In the genomic region with DNA sequence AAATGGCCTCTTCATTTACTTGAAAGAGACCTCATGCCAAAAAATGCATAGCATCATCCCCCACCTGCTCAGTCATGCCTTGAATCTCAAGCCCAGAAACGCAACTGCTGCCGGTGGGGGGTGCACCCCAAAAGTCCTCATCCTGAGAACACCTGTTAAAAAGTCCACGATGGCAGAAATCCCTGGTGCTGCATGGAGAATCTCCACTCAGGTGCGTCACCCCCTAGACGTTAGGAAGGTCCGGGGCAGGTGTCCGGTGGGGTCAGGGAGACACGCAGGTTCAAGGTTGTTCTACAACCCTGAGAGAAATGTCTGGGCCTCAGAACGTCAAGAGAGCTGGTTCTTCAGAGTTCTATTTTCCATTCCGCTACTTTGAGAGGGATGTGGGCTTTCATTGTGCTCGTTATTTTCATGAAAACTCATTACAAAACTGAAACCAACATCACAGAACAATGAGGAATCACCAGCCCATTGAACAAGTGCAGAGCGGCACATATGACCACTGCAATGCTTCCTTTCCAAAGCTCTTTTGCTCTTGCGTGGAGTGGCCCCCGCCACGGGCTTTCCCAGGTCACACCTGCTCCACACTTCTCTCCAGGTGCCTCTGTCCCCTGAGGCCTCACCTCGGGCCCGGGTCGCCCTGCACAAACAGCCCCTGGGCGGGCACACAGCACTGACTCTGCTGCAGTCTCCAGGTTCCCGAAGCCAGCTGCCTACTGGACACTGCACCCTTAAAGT, we compare ENCODE assay signal across 1 cellular context.
TF ChIP-seq lines count a peak whose summit lies in the region.

No MANE protein-coding gene starts in this region.

TF ChIP-seq in GM12878, 131 proteins besides CTCF, POLR2A, EP300 and RAD21 (continued from another document and continues in another):
- TF ChIP-seq BCL3 (IDR thresholded peaks at IDR 0.05; ENCODE audit: borderline replicate concordance, insufficient read depth, low read depth, low read length, poor library complexity, severe bottlenecking) (peak; percentile 70), IKZF2 (IDR thresholded peaks at IDR 0.05) (peak; percentile 98), HDAC2 (IDR thresholded peaks at IDR 0.05) (no peak), TBL1XR1 (IDR thresholded peaks at IDR 0.05; ENCODE audit: low read depth, low read length) (peak; percentile 79; the same call in 1 of the 2 replicates), E4F1 (IDR thresholded peaks at IDR 0.05; ENCODE audit: borderline replicate concordance, partially characterized antibody) (no peak), NBN (IDR thresholded peaks at IDR 0.05) (peak; percentile 52), USF2 (IDR thresholded peaks at IDR 0.05; ENCODE audit: borderline replicate concordance, low read depth, low read length) (no peak), SP1 (IDR thresholded peaks at IDR 0.05; ENCODE audit: low read depth, low read length) (peak; percentile 66), ASH2L (IDR thresholded peaks at IDR 0.05; ENCODE audit: borderline replicate concordance, low read depth) (no peak), KLF5 (IDR thresholded peaks at IDR 0.05; ENCODE audit: partially characterized antibody) (peak; percentile 72), HDGF (IDR thresholded peaks at IDR 0.05) (no peak), TCF3 (IDR thresholded peaks at IDR 0.05; ENCODE audit: borderline replicate concordance, insufficient read depth, low read depth, low read length) (peak; percentile 76), ZSCAN29 (IDR thresholded peaks at IDR 0.05) (0 out of 2 replicates have a peak, but pooled peaks have one; percentile 2), JUND (IDR thresholded peaks at IDR 0.05; ENCODE audit: low read depth, low read length) (peak; percentile 93), MEF2A (IDR thresholded peaks at IDR 0.05; ENCODE audit: insufficient read depth, low read depth, low read length) (peak; percentile 76), CREM (IDR thresholded peaks at IDR 0.05; ENCODE audit: low read depth) (peak; percentile 73), BRCA1 (IDR thresholded peaks at IDR 0.05; ENCODE audit: low read depth, low read length) (no peak), FOS (IDR thresholded peaks at IDR 0.05; ENCODE audit: borderline replicate concordance, extremely low read depth, insufficient read length) (no peak), EED (IDR thresholded peaks at IDR 0.05; ENCODE audit: low read depth) (peak; percentile 97), SREBF2 (IDR thresholded peaks at IDR 0.05; ENCODE audit: low read length) (no peak), EGR1 (IDR thresholded peaks at IDR 0.05; ENCODE audit: borderline replicate concordance in 1 of 2, low read depth in 2 of 2, low read length in 2 of 2) (peak; percentile 8 to 33; a peak in 2 of 3 replicates), HCFC1 (IDR thresholded peaks at IDR 0.05; ENCODE audit: low read length) (no peak), CEBPB (IDR thresholded peaks at IDR 0.05; ENCODE audit: borderline replicate concordance in 1 of 2, low read depth in 2 of 2, low read length in 2 of 2) (peak in 1 of 2 experiments; percentile 85; a peak in 1 of 4 replicates), IRF4 (IDR thresholded peaks at IDR 0.05; ENCODE audit: low read depth, low read length) (peak; percentile 95), NR2F1 (conservative IDR thresholded peaks at IDR 0.05) (peak; percentile 93), PAX8 (IDR thresholded peaks at IDR 0.05) (no peak), SUPT20H (IDR thresholded peaks at IDR 0.05; ENCODE audit: borderline replicate concordance, control insufficient read depth, low read depth, low read length) (no peak), JUNB (IDR thresholded peaks at IDR 0.05) (peak; percentile 92), CBX5 (IDR thresholded peaks at IDR 0.05; ENCODE audit: low read depth) (peak; percentile 95; the same call in 1 of the 2 replicates), TARDBP (IDR thresholded peaks at IDR 0.05; ENCODE audit: borderline replicate concordance) (peak; percentile 15), PAX5 (IDR thresholded peaks at IDR 0.05; ENCODE audit: borderline replicate concordance, low read depth, low read length) (peak; percentile 91), CHD1 (IDR thresholded peaks at IDR 0.05; ENCODE audit: low read depth, low read length) (no peak), KAT2A (conservative IDR thresholded peaks at IDR 0.05; ENCODE audit: control insufficient read depth, low read depth, low read length) (no peak), SMARCA5 (IDR thresholded peaks at IDR 0.05) (peak; percentile 36; the same call in 1 of the 2 replicates), YY1 (IDR thresholded peaks at IDR 0.05; ENCODE audit: low read depth, low read length) (no peak), BHLHE40 (IDR thresholded peaks at IDR 0.05; ENCODE audit: borderline replicate concordance in 1 of 2, low read depth in 2 of 2, low read length in 1 of 2) (peak; percentile 83), SRF (IDR thresholded peaks at IDR 0.05; ENCODE audit: low read depth in 2 of 2, low read length in 2 of 2) (peak in 1 of 2 experiments; percentile 49; a peak in 1 of 4 replicates), ETV6 (conservative IDR thresholded peaks at IDR 0.05 in 1 of 2, IDR thresholded peaks at IDR 0.05 in 1 of 2; ENCODE audit: borderline replicate concordance in 1 of 2, low read depth in 1 of 2) (peak in 1 of 2 experiments; percentile 62; a peak in 2 of 4 replicates), MYC (IDR thresholded peaks at IDR 0.05; ENCODE audit: insufficient read depth, insufficient read length, insufficient replicate concordance, low read length, severe bottlenecking) (peak; percentile 28), STAT3 (IDR thresholded peaks at IDR 0.05; ENCODE audit: low read depth, low read length) (0 out of 2 replicates have a peak, but pooled peaks have one; percentile 46), BMI1 (IDR thresholded peaks at IDR 0.05; ENCODE audit: borderline replicate concordance) (peak; percentile 26; the same call in 1 of the 2 replicates), MTA3 (IDR thresholded peaks at IDR 0.05; ENCODE audit: borderline replicate concordance, low read length) (peak; percentile 96; the same call in 1 of the 2 replicates), ESRRA (IDR thresholded peaks at IDR 0.05; ENCODE audit: low read length) (peak; percentile 58; the same call in 1 of the 2 replicates)
- TF ChIP-seq, protein P1, sequence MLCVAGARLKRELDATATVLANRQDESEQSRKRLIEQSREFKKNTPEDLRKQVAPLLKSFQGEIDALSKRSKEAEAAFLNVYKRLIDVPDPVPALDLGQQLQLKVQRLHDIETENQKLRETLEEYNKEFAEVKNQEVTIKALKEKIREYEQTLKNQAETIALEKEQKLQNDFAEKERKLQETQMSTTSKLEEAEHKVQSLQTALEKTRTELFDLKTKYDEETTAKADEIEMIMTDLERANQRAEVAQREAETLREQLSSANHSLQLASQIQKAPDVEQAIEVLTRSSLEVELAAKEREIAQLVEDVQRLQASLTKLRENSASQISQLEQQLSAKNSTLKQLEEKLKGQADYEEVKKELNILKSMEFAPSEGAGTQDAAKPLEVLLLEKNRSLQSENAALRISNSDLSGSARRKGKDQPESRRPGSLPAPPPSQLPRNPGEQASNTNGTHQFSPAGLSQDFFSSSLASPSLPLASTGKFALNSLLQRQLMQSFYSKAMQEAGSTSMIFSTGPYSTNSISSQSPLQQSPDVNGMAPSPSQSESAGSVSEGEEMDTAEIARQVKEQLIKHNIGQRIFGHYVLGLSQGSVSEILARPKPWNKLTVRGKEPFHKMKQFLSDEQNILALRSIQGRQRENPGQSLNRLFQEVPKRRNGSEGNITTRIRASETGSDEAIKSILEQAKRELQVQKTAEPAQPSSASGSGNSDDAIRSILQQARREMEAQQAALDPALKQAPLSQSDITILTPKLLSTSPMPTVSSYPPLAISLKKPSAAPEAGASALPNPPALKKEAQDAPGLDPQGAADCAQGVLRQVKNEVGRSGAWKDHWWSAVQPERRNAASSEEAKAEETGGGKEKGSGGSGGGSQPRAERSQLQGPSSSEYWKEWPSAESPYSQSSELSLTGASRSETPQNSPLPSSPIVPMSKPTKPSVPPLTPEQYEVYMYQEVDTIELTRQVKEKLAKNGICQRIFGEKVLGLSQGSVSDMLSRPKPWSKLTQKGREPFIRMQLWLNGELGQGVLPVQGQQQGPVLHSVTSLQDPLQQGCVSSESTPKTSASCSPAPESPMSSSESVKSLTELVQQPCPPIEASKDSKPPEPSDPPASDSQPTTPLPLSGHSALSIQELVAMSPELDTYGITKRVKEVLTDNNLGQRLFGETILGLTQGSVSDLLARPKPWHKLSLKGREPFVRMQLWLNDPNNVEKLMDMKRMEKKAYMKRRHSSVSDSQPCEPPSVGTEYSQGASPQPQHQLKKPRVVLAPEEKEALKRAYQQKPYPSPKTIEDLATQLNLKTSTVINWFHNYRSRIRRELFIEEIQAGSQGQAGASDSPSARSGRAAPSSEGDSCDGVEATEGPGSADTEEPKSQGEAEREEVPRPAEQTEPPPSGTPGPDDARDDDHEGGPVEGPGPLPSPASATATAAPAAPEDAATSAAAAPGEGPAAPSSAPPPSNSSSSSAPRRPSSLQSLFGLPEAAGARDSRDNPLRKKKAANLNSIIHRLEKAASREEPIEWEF (IDR thresholded peaks at IDR 0.05; ENCODE audit: insufficient replicate concordance, low read depth, low read length), result no peak
- TF ChIP-seq, protein P2, sequence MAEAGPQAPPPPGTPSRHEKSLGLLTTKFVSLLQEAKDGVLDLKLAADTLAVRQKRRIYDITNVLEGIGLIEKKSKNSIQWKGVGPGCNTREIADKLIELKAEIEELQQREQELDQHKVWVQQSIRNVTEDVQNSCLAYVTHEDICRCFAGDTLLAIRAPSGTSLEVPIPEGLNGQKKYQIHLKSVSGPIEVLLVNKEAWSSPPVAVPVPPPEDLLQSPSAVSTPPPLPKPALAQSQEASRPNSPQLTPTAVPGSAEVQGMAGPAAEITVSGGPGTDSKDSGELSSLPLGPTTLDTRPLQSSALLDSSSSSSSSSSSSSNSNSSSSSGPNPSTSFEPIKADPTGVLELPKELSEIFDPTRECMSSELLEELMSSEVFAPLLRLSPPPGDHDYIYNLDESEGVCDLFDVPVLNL (IDR thresholded peaks at IDR 0.05; ENCODE audit: low read depth, low read length), result peak; percentile 50; the same call in 1 of the 2 replicates
- TF ChIP-seq, protein P3, sequence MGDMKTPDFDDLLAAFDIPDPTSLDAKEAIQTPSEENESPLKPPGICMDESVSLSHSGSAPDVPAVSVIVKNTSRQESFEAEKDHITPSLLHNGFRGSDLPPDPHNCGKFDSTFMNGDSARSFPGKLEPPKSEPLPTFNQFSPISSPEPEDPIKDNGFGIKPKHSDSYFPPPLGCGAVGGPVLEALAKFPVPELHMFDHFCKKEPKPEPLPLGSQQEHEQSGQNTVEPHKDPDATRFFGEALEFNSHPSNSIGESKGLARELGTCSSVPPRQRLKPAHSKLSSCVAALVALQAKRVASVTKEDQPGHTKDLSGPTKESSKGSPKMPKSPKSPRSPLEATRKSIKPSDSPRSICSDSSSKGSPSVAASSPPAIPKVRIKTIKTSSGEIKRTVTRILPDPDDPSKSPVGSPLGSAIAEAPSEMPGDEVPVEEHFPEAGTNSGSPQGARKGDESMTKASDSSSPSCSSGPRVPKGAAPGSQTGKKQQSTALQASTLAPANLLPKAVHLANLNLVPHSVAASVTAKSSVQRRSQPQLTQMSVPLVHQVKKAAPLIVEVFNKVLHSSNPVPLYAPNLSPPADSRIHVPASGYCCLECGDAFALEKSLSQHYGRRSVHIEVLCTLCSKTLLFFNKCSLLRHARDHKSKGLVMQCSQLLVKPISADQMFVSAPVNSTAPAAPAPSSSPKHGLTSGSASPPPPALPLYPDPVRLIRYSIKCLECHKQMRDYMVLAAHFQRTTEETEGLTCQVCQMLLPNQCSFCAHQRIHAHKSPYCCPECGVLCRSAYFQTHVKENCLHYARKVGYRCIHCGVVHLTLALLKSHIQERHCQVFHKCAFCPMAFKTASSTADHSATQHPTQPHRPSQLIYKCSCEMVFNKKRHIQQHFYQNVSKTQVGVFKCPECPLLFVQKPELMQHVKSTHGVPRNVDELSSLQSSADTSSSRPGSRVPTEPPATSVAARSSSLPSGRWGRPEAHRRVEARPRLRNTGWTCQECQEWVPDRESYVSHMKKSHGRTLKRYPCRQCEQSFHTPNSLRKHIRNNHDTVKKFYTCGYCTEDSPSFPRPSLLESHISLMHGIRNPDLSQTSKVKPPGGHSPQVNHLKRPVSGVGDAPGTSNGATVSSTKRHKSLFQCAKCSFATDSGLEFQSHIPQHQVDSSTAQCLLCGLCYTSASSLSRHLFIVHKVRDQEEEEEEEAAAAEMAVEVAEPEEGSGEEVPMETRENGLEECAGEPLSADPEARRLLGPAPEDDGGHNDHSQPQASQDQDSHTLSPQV (IDR thresholded peaks at IDR 0.05), result 0 out of 2 replicates have a peak, but pooled peaks have one; percentile 13
